8 cellular contexts compared by ENCODE assay signal in the genomic region with DNA sequence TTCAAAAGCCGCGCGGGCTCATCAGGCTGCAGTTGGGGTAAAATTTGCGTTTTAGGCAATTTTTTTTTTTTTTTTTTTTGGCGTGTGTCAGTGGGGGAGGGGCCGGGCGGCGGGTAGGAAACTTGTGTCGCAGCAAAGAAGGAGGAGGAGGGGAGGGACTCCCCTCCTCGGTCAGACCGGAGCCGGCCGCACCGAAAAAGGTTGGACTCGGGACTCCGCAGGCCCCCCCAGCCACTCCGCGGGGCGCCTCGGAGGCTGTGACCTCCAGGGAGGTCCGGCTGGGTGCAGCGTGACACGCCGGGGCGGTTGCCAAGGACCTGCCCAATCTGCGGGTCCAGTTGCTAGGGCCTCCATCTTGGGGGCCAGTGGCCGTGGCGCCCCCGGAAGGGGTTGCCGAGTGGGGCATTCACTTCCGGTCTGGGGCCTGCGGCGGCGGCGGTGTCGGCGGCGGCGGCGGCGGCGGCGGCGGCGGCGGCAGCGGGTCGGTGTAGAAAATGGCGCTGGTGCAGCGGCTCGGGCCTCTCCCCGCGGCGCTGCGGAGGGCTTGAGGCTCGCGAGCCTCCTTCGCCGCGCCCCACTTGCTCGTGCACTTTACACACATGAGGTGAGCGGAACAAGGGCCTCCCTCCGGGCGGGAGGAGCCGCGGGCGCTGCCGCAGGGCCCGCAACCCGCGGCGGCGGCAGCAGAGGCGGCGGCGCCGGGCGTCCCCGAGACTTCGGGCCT. TPM values are rescaled to one million over a fixed set of nuclear protein-coding genes. Genes with fewer than 3 reads are reported as not detected.
DNase-seq lines count a peak whose midpoint lies in the region; ATAC-seq and TF ChIP-seq lines count a peak whose summit lies in the region.

TNRC6A (plus strand) TSS at position 409 of the 724 bp plus-strand sequence; CDS start at position 600, 191 bp downstream.

- no peak for TF ChIP-seq CTCF in KMS-11 (conservative IDR thresholded peaks at IDR 0.05; ENCODE audit: low read depth, low read length)
- TF ChIP-seq CTCF in RWPE2 (IDR thresholded peaks at IDR 0.05; ENCODE audit: poor library complexity, severe bottlenecking): no peak
- no peak for TF ChIP-seq CTCF in fibroblast of the aortic adventitia (IDR thresholded peaks at IDR 0.05; ENCODE audit: insufficient read depth, low read length)
- TF ChIP-seq CTCF in nephron (IDR thresholded peaks at IDR 0.05; ENCODE audit: unreplicated experiment in 3 of 3): no peak

- peak within 1 kb of the TSS; percentile 92 for H2AFZ ChIP-seq in KMS-11 (ENCODE audit: low read depth)

- H3K4me2 ChIP-seq in KMS-11: peak within 1 kb of the TSS; percentile 94

- peaks cover 6% of the 10 kb centered on the region; the same call in 1 of the 2 replicates for H4K20me1 ChIP-seq in KMS-11 (ENCODE audit: insufficient read depth)

- no peaks in the 10 kb centered on the region for H3K27me3 ChIP-seq in KMS-11 (ENCODE audit: insufficient read depth, low read depth)
- no peaks in the 10 kb centered on the region for H3K27me3 ChIP-seq in RWPE2 (ENCODE audit: insufficient read depth, poor library complexity, severe bottlenecking)

- H3K9ac ChIP-seq in KMS-11: peak within 1 kb of the TSS; percentile 86

- H3K4me3 ChIP-seq in KMS-11 (IDR thresholded peaks at IDR 0.05; ENCODE audit: insufficient read depth, low read depth, low read length) (no peak within 1 kb of the TSS), RWPE2 (ENCODE audit: severe bottlenecking) (peak within 1 kb of the TSS; percentile 81), fibroblast of the aortic adventitia (ENCODE audit: low read depth, low read length) (peak within 1 kb of the TSS; percentile 86)

- H3K79me2 ChIP-seq in KMS-11 (ENCODE audit: insufficient read depth, low read depth): peaks cover 42% of the 10 kb centered on the region

- ATAC-seq in GM21723 (IDR thresholded peaks at IDR 0.05; ENCODE audit: unreplicated experiment) (peak; percentile 86), RWPE2 (ENCODE audit: low read depth) (peak; percentile 93)

- no peaks in the 10 kb centered on the region for H3K36me3 ChIP-seq in KMS-11 (ENCODE audit: insufficient read depth)
- peaks cover 33% of the 10 kb centered on the region for H3K36me3 ChIP-seq in RWPE2 (ENCODE audit: low read depth)

- peaks cover 37% of the 10 kb centered on the region for H3K4me1 ChIP-seq in KMS-11 (ENCODE audit: low read depth, poor library complexity, severe bottlenecking)
- peaks cover 13% of the 10 kb centered on the region for H3K4me1 ChIP-seq in RWPE2 (ENCODE audit: insufficient read depth, poor library complexity, severe bottlenecking)

- H3K36me3 Mint-ChIP-seq in nephron (ENCODE audit: low read depth): peaks cover 25% of the 10 kb centered on the region
- H3K36me3 Mint-ChIP-seq in stimulated activated naive CD8-positive, alpha-beta T cell treated with anti-CD3 and anti-CD28 coated beads, Interleukin-15, Interleukin-2, amounts not matched to agents 100 ng/mL and 50 ng/mL, for 24 hours (ENCODE audit: low read depth): peaks cover 30% of the 10 kb centered on the region

- H3K9me3 ChIP-seq in RWPE2 (ENCODE audit: severe bottlenecking): no peaks in the 10 kb centered on the region

- H3K27ac ChIP-seq in KMS-11: peak within 1 kb of the TSS; percentile 81
- peak within 1 kb of the TSS; percentile 91 for H3K27ac ChIP-seq in RWPE2 (ENCODE audit: poor library complexity, severe bottlenecking)

- H3K27ac Mint-ChIP-seq in nephron: peak within 1 kb of the TSS; percentile 97 to 99 (median 98)
- H3K27ac Mint-ChIP-seq in stimulated activated naive CD8-positive, alpha-beta T cell treated with anti-CD3 and anti-CD28 coated beads, Interleukin-15, Interleukin-2, amounts not matched to agents 100 ng/mL and 50 ng/mL, for 24 hours: peak within 1 kb of the TSS; percentile 97

- H3K4me1 Mint-ChIP-seq in nephron: peaks cover 39% of the 10 kb centered on the region
- H3K4me1 Mint-ChIP-seq in stimulated activated naive CD8-positive, alpha-beta T cell treated with anti-CD3 and anti-CD28 coated beads, Interleukin-15, Interleukin-2, amounts not matched to agents 100 ng/mL and 50 ng/mL, for 24 hours (ENCODE audit: low read depth): peaks cover 46% of the 10 kb centered on the region

- no peaks in the 10 kb centered on the region for H3K27me3 Mint-ChIP-seq in nephron (ENCODE audit: low read depth)
- no peaks in the 10 kb centered on the region for H3K27me3 Mint-ChIP-seq in stimulated activated naive CD8-positive, alpha-beta T cell treated with anti-CD3 and anti-CD28 coated beads, Interleukin-15, Interleukin-2, amounts not matched to agents 100 ng/mL and 50 ng/mL, for 24 hours

- no peaks in the 10 kb centered on the region for H3K9me3 Mint-ChIP-seq in nephron
- H3K9me3 Mint-ChIP-seq in stimulated activated naive CD8-positive, alpha-beta T cell treated with anti-CD3 and anti-CD28 coated beads, Interleukin-15, Interleukin-2, amounts not matched to agents 100 ng/mL and 50 ng/mL, for 24 hours: no peaks in the 10 kb centered on the region

- DNase-seq in DMS79 treated with DMSO at 0.1 percent for 48 hours (lab: John Stamatoyannopoulos, UW): peak; percentile 79
- peak; percentile 88 for DNase-seq in RWPE2 (ENCODE audit: low spot score)
- peak; percentile 78 for DNase-seq in activated effector memory CD4-positive, alpha-beta T cell treated with Interleukin-2 at 50 U/mL for 16 hours
- peak; percentile 88 for DNase-seq in fibroblast of the aortic adventitia (ENCODE audit: low read depth)

- peak within 1 kb of the TSS; percentile 92 to 99 (median 98) for H3K4me3 Mint-ChIP-seq in nephron
- H3K4me3 Mint-ChIP-seq in stimulated activated naive CD8-positive, alpha-beta T cell treated with anti-CD3 and anti-CD28 coated beads, Interleukin-15, Interleukin-2, amounts not matched to agents 100 ng/mL and 50 ng/mL, for 24 hours: peak within 1 kb of the TSS; percentile 91

RNA-seq across cellular contexts. Expression of gene TNRC6A, which starts in this region (rescaled TPM):
- 29.0 and 32.2 TPM in 2 replicates for total RNA-seq in fibroblast of the aortic adventitia (ENCODE audit: low replicate concordance)
